Comparison of ENCODE assay signal across 34 cellular contexts in genomic region chr4:40881096-40881495, GRCh38.
"Had no signal": no experiment of that assay in that cellular context is flagged by ENCODE, and none has a peak within 500 bp of the region (broad histone marks: within the 10 kb centered on the region; RNA-seq: fewer than 3 reads in every experiment).

No MANE protein-coding gene starts in this region.

- H3K4me3 ChIP-seq: cardiac muscle cell, coronary artery, dorsolateral prefrontal cortex, heart left ventricle, psoas muscle, sigmoid colon, suprapubic skin, transverse colon, uterus had no signal

- H3K27me3 ChIP-seq: cardiac muscle cell, dorsolateral prefrontal cortex, heart left ventricle, sigmoid colon, suprapubic skin, transverse colon, uterus had no signal

- H3K36me3 ChIP-seq: cardiac muscle cell, uterus had no signal

- H3K27ac Mint-ChIP-seq: activated B cell treated with CpG ODN at 0.5 μM for 24 hours; activated CD8-positive, alpha-beta memory T cell treated with anti-CD3 and anti-CD28 coated beads, Interleukin-2, amount 10 ng/mL, durations not matched to agents 7 days and 5 days; activated CD8-positive, alpha-beta T cell treated with anti-CD3 and anti-CD28 coated beads, Interleukin-2, amount 10 ng/mL, durations not matched to agents 7 days and 5 days; activated T-cell treated with anti-CD3 and anti-CD28 coated beads, Interleukin-2, amount 50 U/mL, for 72 hours; immature natural killer cell; naive thymus-derived CD4-positive, alpha-beta T cell; stimulated activated memory B cell treated with anti-CD40 and anti-IgM and Interleukin-4, amounts not matched to agents 10 μg/mL and 1 μg/mL and 100 μg/mL, for 72 hours; T-helper 17 cell had no signal

- H3K4me1 Mint-ChIP-seq: activated B cell treated with CpG ODN at 0.5 μM for 24 hours; activated CD8-positive, alpha-beta memory T cell treated with anti-CD3 and anti-CD28 coated beads, Interleukin-2, amount 10 ng/mL, durations not matched to agents 7 days and 5 days; immature natural killer cell had no signal

- H3K27ac ChIP-seq: cardiac muscle cell, coronary artery, dorsolateral prefrontal cortex, heart left ventricle, parathyroid adenoma, psoas muscle, sigmoid colon, suprapubic skin, transverse colon, uterus had no signal

- H3K4me3 Mint-ChIP-seq: activated B cell treated with CpG ODN at 0.5 μM for 24 hours; activated CD8-positive, alpha-beta memory T cell treated with anti-CD3 and anti-CD28 coated beads, Interleukin-2, amount 10 ng/mL, durations not matched to agents 7 days and 5 days; activated CD8-positive, alpha-beta T cell treated with anti-CD3 and anti-CD28 coated beads, Interleukin-2, amount 10 ng/mL, durations not matched to agents 7 days and 5 days; activated T-cell treated with anti-CD3 and anti-CD28 coated beads, Interleukin-2, amount 50 U/mL, for 72 hours; brain; immature natural killer cell; naive thymus-derived CD4-positive, alpha-beta T cell; neural crest cell; stimulated activated memory B cell treated with anti-CD40 and anti-IgM and Interleukin-4, amounts not matched to agents 10 μg/mL and 1 μg/mL and 100 μg/mL, for 72 hours; T-helper 17 cell had no signal

- H3K9me3 ChIP-seq: heart left ventricle, psoas muscle, sigmoid colon, suprapubic skin, transverse colon, uterus had no signal

- H3K36me3 Mint-ChIP-seq: activated CD8-positive, alpha-beta memory T cell treated with anti-CD3 and anti-CD28 coated beads, Interleukin-2, amount 10 ng/mL, durations not matched to agents 7 days and 5 days; activated naive CD4-positive, alpha-beta T cell treated with anti-CD3 and anti-CD28 coated beads, Interleukin-2, amount 50 U/mL, for 72 hours; immature natural killer cell; stimulated activated memory B cell treated with anti-CD40 and anti-IgM and Interleukin-4, amounts not matched to agents 10 μg/mL and 1 μg/mL and 100 μg/mL, for 72 hours had no signal

- H3K9me3 Mint-ChIP-seq: activated B cell treated with CpG ODN at 0.5 μM for 24 hours; activated naive CD4-positive, alpha-beta T cell treated with anti-CD3 and anti-CD28 coated beads, Interleukin-2, amount 50 U/mL, for 72 hours; activated T-cell treated with anti-CD3 and anti-CD28 coated beads, Interleukin-2, amount 50 U/mL, for 72 hours; brain; neural crest cell; stimulated activated memory B cell treated with anti-CD40 and anti-IgM and Interleukin-4, amounts not matched to agents 10 μg/mL and 1 μg/mL and 100 μg/mL, for 72 hours had no signal

- DNase-seq: activated B cell treated with CpG ODN at 0.5 μM for 24 hours; activated CD4-positive, alpha-beta T cell treated with anti-CD3 and anti-CD28 coated beads, Interleukin-2, amount 50 U/mL, for 1 hour; activated CD8-positive, alpha-beta memory T cell treated with anti-CD3 and anti-CD28 coated beads, Interleukin-2, amount 10 ng/mL, durations not matched to agents 7 days and 5 days; activated CD8-positive, alpha-beta T cell treated with anti-CD3 and anti-CD28 coated beads, Interleukin-2, amount 10 ng/mL, durations not matched to agents 7 days and 5 days; activated naive CD4-positive, alpha-beta T cell; activated T-cell treated with anti-CD3 and anti-CD28 coated beads, Interleukin-2, amount 50 U/mL, for 72 hours; aorta; dorsolateral prefrontal cortex; effector memory CD4-positive, alpha-beta T cell; heart left ventricle; hypothalamus; immature natural killer cell; kidney; left colon; mammary epithelial cell; midbrain; naive thymus-derived CD4-positive, alpha-beta T cell; occipital lobe; psoas muscle; sigmoid colon; small intestine; stimulated activated CD4-positive, alpha-beta T cell treated with anti-CD3 and anti-CD28 coated beads, Interleukin-4, amount 100 ng/mL, for 24 hours; T-helper 17 cell; T1000; transverse colon; uterus had no signal

- H3K4me1 ChIP-seq: heart left ventricle, parathyroid adenoma, psoas muscle, sigmoid colon, suprapubic skin, transverse colon, uterus had no signal

- H3K27me3 Mint-ChIP-seq: brain had no signal

- ATAC-seq: activated CD8-positive, alpha-beta memory T cell treated with anti-CD3 and anti-CD28 coated beads, Interleukin-2, amount 10 ng/mL, durations not matched to agents 7 days and 5 days; activated CD8-positive, alpha-beta T cell treated with anti-CD3 and anti-CD28 coated beads, Interleukin-2, amount 10 ng/mL, durations not matched to agents 7 days and 5 days; activated naive CD4-positive, alpha-beta T cell treated with anti-CD3 and anti-CD28 coated beads, Interleukin-2, amount 50 U/mL, for 72 hours; activated T-cell treated with anti-CD3 and anti-CD28 coated beads, Interleukin-2, amount 50 U/mL, for 72 hours; heart left ventricle; left colon; naive thymus-derived CD4-positive, alpha-beta T cell; psoas muscle; stimulated activated memory B cell treated with anti-CD40 and anti-IgM and Interleukin-4, amounts not matched to agents 10 μg/mL and 1 μg/mL and 100 μg/mL, for 72 hours; T-helper 17 cell had no signal
